In genomic region chr22:39463277-39463676, GRCh38 we compare ENCODE assay signal across 18 cellular contexts. TPM values are rescaled to one million over a fixed set of nuclear protein-coding genes. Genes with fewer than 3 reads are reported as not detected.
DNase-seq lines count a peak whose midpoint lies in the region; ATAC-seq and TF ChIP-seq lines count a peak whose summit lies in the region.
"Had no signal": no experiment of that assay in that cellular context is flagged by ENCODE, and none has a peak within 500 bp of the region (broad histone marks: within the 10 kb centered on the region; RNA-seq: fewer than 3 reads in every experiment).

No MANE protein-coding gene starts in this region.

- H3K4me1 Mint-ChIP-seq in MCF 10A (ENCODE audit: insufficient read depth, unreplicated experiment) (no peaks in the 10 kb centered on the region), osteocyte (ENCODE audit: unreplicated experiment) (peaks cover 55% of the 10 kb centered on the region)
- H3K4me1 Mint-ChIP-seq in dendritic cell treated with granulocyte-macrophage colony-stimulating factor and Interleukin-4, amounts not matched to agents 40 ng/mL and 50 ng/mL, for 4 days (ENCODE audit: low read depth): peaks cover 62% of the 10 kb centered on the region

- TF ChIP-seq POLR2A in breast epithelium (IDR thresholded peaks at IDR 0.05) (no peak), transverse colon (IDR thresholded peaks at IDR 0.05) (no peak)

- no TSS peak for BruUV-seq in MCF 10A (replicated peaks; lab: Mats Ljungman, UMichigan)

- H3K36me3 ChIP-seq in breast epithelium (no peaks in the 10 kb centered on the region), transverse colon (no peaks in the 10 kb centered on the region)
- H3K36me3 ChIP-seq: ovary had no signal

- H3K36me3 Mint-ChIP-seq in MCF 10A (ENCODE audit: insufficient read depth, unreplicated experiment) (no peaks in the 10 kb centered on the region), osteocyte (ENCODE audit: unreplicated experiment) (no peaks in the 10 kb centered on the region)
- no peaks in the 10 kb centered on the region for H3K36me3 Mint-ChIP-seq in dendritic cell treated with granulocyte-macrophage colony-stimulating factor and Interleukin-4, amounts not matched to agents 40 ng/mL and 50 ng/mL, for 4 days (ENCODE audit: low read depth)

- DNase-seq in breast epithelium (ENCODE audit: low spot score in 2 of 2): no peak
- DNase-seq in MCF 10A (ENCODE audit: unreplicated experiment): no peak
- no peak for DNase-seq in osteocyte (ENCODE audit: extremely low spot score, unreplicated experiment)
- DNase-seq in transverse colon: no peak
- DNase-seq in activated CD8-positive, alpha-beta memory T cell treated with anti-CD3 and anti-CD28 coated beads, Interleukin-2, amount 50 U/mL, for 48 hours: no peak
- DNase-seq: activated CD4-positive, alpha-beta T cell treated with anti-CD3 and anti-CD28 coated beads, Interleukin-2, amount 10 ng/mL, durations not matched to agents 24 days and 14 days; activated naive CD4-positive, alpha-beta T cell treated with anti-CD3 and anti-CD28 coated beads, Interleukin-2, amount 50 U/mL, for 16 hours; activated T-cell treated with anti-CD3 and anti-CD28 coated beads for 4 hours; kidney glomerular epithelial cell; MM.1S; NCI-H2081; NCI-H510A treated with DMSO at 0.1 percent for 48 hours; ovary had no signal

- H3K9me3 ChIP-seq in breast epithelium: no peaks in the 10 kb centered on the region
- no peaks in the 10 kb centered on the region for H3K9me3 ChIP-seq in transverse colon
- H3K9me3 ChIP-seq: ovary had no signal

- H3K4me3 ChIP-seq in breast epithelium (no peak overlapping the region), transverse colon (no peak overlapping the region)
- H3K4me3 ChIP-seq: ovary had no signal

- CTCF ChIA-PET in MCF 10A (lab: Yijun Ruan, JAX): no interaction called here

- ATAC-seq in GM18909 (IDR thresholded peaks at IDR 0.05; ENCODE audit: poor library complexity, unreplicated experiment): no peak
- ATAC-seq in GM21786 (IDR thresholded peaks at IDR 0.05; ENCODE audit: unreplicated experiment): no peak

- no peak for TF ChIP-seq EP300 in transverse colon (IDR thresholded peaks at IDR 0.05; ENCODE audit: low read depth)

- H3K4me3 Mint-ChIP-seq in MCF 10A (ENCODE audit: unreplicated experiment) (no peak overlapping the region), osteocyte (ENCODE audit: unreplicated experiment) (no peak overlapping the region)
- no peak overlapping the region for H3K4me3 Mint-ChIP-seq in dendritic cell treated with granulocyte-macrophage colony-stimulating factor and Interleukin-4, amounts not matched to agents 40 ng/mL and 50 ng/mL, for 4 days
- H3K4me3 Mint-ChIP-seq: activated CD4-positive, alpha-beta T cell treated with anti-CD3 and anti-CD28 coated beads, Interleukin-2, amount 10 ng/mL, durations not matched to agents 24 days and 14 days had no signal

- H3K9me3 Mint-ChIP-seq in MCF 10A (ENCODE audit: unreplicated experiment) (no peaks in the 10 kb centered on the region), osteocyte (ENCODE audit: unreplicated experiment) (no peaks in the 10 kb centered on the region)
- no peaks in the 10 kb centered on the region for H3K9me3 Mint-ChIP-seq in dendritic cell treated with granulocyte-macrophage colony-stimulating factor and Interleukin-4, amounts not matched to agents 40 ng/mL and 50 ng/mL, for 4 days
- H3K9me3 Mint-ChIP-seq: activated CD4-positive, alpha-beta T cell treated with anti-CD3 and anti-CD28 coated beads, Interleukin-2, amount 10 ng/mL, durations not matched to agents 24 days and 14 days had no signal

- 96% methylated on average over 6 of the region's 6 CpGs; no CpG with 5 or more reads in 1 of the 2 donors for WGBS in transverse colon (ENCODE audit: low coverage in 1 of 2), 2 donors

- no peaks in the 10 kb centered on the region for H3K4me1 ChIP-seq in breast epithelium
- H3K4me1 ChIP-seq in transverse colon: peaks cover 0 to 19% (median 0%) of the 10 kb centered on the region in 4 donors

- H3K27ac ChIP-seq in breast epithelium (peak overlapping the region; percentile 67 to 84), transverse colon (peak overlapping the region in 3 of 4 donors; percentile 5 to 32 (median 22))
- H3K27ac ChIP-seq: 22Rv1, ovary had no signal

- TF ChIP-seq CTCF in breast epithelium (IDR thresholded peaks at IDR 0.05) (no peak), MCF 10A (IDR thresholded peaks at IDR 0.05; ENCODE audit: unreplicated experiment) (no peak), osteocyte (IDR thresholded peaks at IDR 0.05) (no peak), transverse colon (IDR thresholded peaks at IDR 0.05) (no peak)

- in situ Hi-C loops in transverse colon (cut with MboI; ENCODE audit: low pct_ligation_motif_present in 1 of 4, low pct_unique_long_range_greater_than_20kb in 1 of 4, low sequenced_read_pairs in 3 of 4): no loop called here

- peaks cover 9% of the 10 kb centered on the region for H3K27me3 Mint-ChIP-seq in MCF 10A (ENCODE audit: insufficient read depth, unreplicated experiment)
- H3K27me3 Mint-ChIP-seq in dendritic cell treated with granulocyte-macrophage colony-stimulating factor and Interleukin-4, amounts not matched to agents 40 ng/mL and 50 ng/mL, for 4 days: peaks cover 35% of the 10 kb centered on the region
- no peaks in the 10 kb centered on the region for H3K27me3 Mint-ChIP-seq in osteocyte (ENCODE audit: unreplicated experiment)

- intact Hi-C loops in breast epithelium (cut with DNase I; ENCODE audit: low total_unique reads) (loop anchor here (5.0 kb wide), 1 partner anchor 1544 kb away; no protein-coding TSS in a partner anchor), MCF 10A (cut with micrococcal nuclease) (no loop called here), transverse colon (cut with DNase I; ENCODE audit: low total_unique reads) (no loop called here)
- intact Hi-C loops in dendritic cell treated with granulocyte-macrophage colony-stimulating factor and Interleukin-4, amounts not matched to agents 40 ng/mL and 50 ng/mL, for 4 days (cut with micrococcal nuclease): no loop called here

- H3K27me3 ChIP-seq in breast epithelium: peaks cover 0 to 2% of the 10 kb centered on the region in 2 donors
- H3K27me3 ChIP-seq in transverse colon: peaks cover 20% of the 10 kb centered on the region
- H3K27me3 ChIP-seq: ovary had no signal

- POLR2A ChIA-PET in MCF 10A (lab: Yijun Ruan, JAX): interaction anchor here (0.6 kb wide), 1 partner anchor 44 kb away, joined by 3 read pairs; no protein-coding TSS in a partner anchor

- no peak overlapping the region for H3K27ac Mint-ChIP-seq in MCF 10A (ENCODE audit: low read depth, unreplicated experiment)
- H3K27ac Mint-ChIP-seq in dendritic cell treated with granulocyte-macrophage colony-stimulating factor and Interleukin-4, amounts not matched to agents 40 ng/mL and 50 ng/mL, for 4 days: peak overlapping the region; percentile 33
- peak overlapping the region; percentile 50 for H3K27ac Mint-ChIP-seq in osteocyte (ENCODE audit: unreplicated experiment)
- H3K27ac Mint-ChIP-seq: activated CD4-positive, alpha-beta T cell treated with anti-CD3 and anti-CD28 coated beads, Interleukin-2, amount 10 ng/mL, durations not matched to agents 24 days and 14 days had no signal

RNA-seq across cellular contexts. Expression of gene MGAT3, which starts 6.5 kb away (rescaled TPM):
- total RNA-seq in breast epithelium (1 to 10 TPM; 1.9 to 9.4 (median 3.9) TPM), MCF 10A (2022) (not detected in 2 replicates), osteocyte (9.4 and 10.9 TPM in 2 replicates), transverse colon (10 to 100 TPM in 1 of 4 donors, 1 to 10 TPM in 3; 1.2 to 10.1 (median 5.2) TPM)
- total RNA-seq: fibroblast of lung had no signal

RNA-seq across cellular contexts. Expression of gene MIEF1, which starts 38.8 kb away (rescaled TPM):
- total RNA-seq in breast epithelium (10 to 100 TPM; 19.7 to 24.3 (median 22.9) TPM), MCF 10A (2022) (37.0 and 40.2 TPM in 2 replicates), osteocyte (24.8 and 25.8 TPM in 2 replicates), transverse colon (10 to 100 TPM; 11.5 to 31.0 (median 25.6) TPM)

RNA-seq across cellular contexts. Expression of gene ATF4, which starts 57.1 kb away (rescaled TPM):
- total RNA-seq in breast epithelium (100 to 1,000 TPM; 339 to 403 (median 347) TPM), MCF 10A (2022) (717 and 764 TPM in 2 replicates), osteocyte (408 and 440 TPM in 2 replicates), transverse colon (100 to 1,000 TPM; 262 to 566 (median 339) TPM)
